In genomic region chr7:139737221-139738100, GRCh38 we compare ENCODE assay signal across 10 cellular contexts. TPM values are rescaled to one million over a fixed set of nuclear protein-coding genes. Genes with fewer than 3 reads are reported as not detected.
DNase-seq lines count a peak whose midpoint lies in the region; ATAC-seq, FAIRE-seq and TF ChIP-seq lines count a peak whose summit lies in the region.
"Had no signal": no experiment of that assay in that cellular context is flagged by ENCODE, and none has a peak within 500 bp of the region (broad histone marks: within the 10 kb centered on the region; RNA-seq: fewer than 3 reads in every experiment).

No MANE protein-coding gene starts in this region.

- WGBS in endodermal cell (ENCODE audit: insufficient coverage in 1 of 2, insufficient read length in 1 of 2), 2 experiments, result 92 to 94% methylated on average over 5 to 10 of the region's 10 CpGs

- DNase-seq in EH (ENCODE audit: low read depth) (peak; percentile 31), Peyer's patch (peak in 2 of 3 donors; percentile 53 to 65), endodermal cell (peak; percentile 36), osteoblast (ENCODE audit: insufficient read length, low spot score, missing footprints) (no peak), A673 (ENCODE audit: low spot score) (no peak), NCI-H1436 (lab: John Stamatoyannopoulos, UW) (no peak), GM19239 (ENCODE audit: insufficient read length, low spot score) (no peak)
- DNase-seq: NCI-H1092, T1000 had no signal

- H3K27me3 Mint-ChIP-seq in endodermal cell (ENCODE audit: insufficient read depth), result no peaks in the 10 kb centered on the region

- H3K27me3 ChIP-seq in Peyer's patch (no peaks in the 10 kb centered on the region), endodermal cell (ENCODE audit: control insufficient read depth, insufficient read depth, low read length, poor library complexity, severe bottlenecking) (no peaks in the 10 kb centered on the region), osteoblast (ENCODE audit: insufficient read depth, low read length) (no peaks in the 10 kb centered on the region), A673 (replicated peaks; ENCODE audit: insufficient read depth, low read depth, low read length, poor library complexity) (no peaks in the 10 kb centered on the region)

- ATAC-seq in GM18520 (IDR thresholded peaks at IDR 0.05; ENCODE audit: unreplicated experiment), result no peak

- no peaks in the 10 kb centered on the region for H3K9me3 ChIP-seq in Peyer's patch
- peaks cover 6% of the 10 kb centered on the region for H3K9me3 ChIP-seq in endodermal cell (ENCODE audit: control insufficient read depth, low read length)
- H3K9me3 ChIP-seq in osteoblast (ENCODE audit: low read depth, low read length), result no peaks in the 10 kb centered on the region
- H3K9me3 ChIP-seq in A673 (ENCODE audit: low read depth, low read length, poor library complexity, severe bottlenecking), result no peaks in the 10 kb centered on the region

- no peak overlapping the region for H3K4me3 Mint-ChIP-seq in endodermal cell

- H4K20me1 ChIP-seq in osteoblast (ENCODE audit: insufficient read depth, low read length), result peaks cover 12% of the 10 kb centered on the region

- H3K4me2 ChIP-seq in osteoblast (ENCODE audit: insufficient read depth, low read length), result peak overlapping the region; percentile 56

- TF ChIP-seq POLR2A in Peyer's patch (IDR thresholded peaks at IDR 0.05), result no peak

- no peak overlapping the region for H3K9ac ChIP-seq in endodermal cell (ENCODE audit: extremely low read depth, low read length, poor library complexity, severe bottlenecking)

- POLR2A ChIA-PET in A673 (lab: Charles Lee; ENCODE audit: low non-redundant PET), result no interaction called here

- intact Hi-C loops in A673 (cut with micrococcal nuclease; ENCODE audit: unreplicated experiment), result no loop called here

- H3K4me1 Mint-ChIP-seq in endodermal cell, result peaks cover 20% of the 10 kb centered on the region

- H3K79me2 ChIP-seq in osteoblast (ENCODE audit: insufficient read depth, low read length), result peaks cover 87% of the 10 kb centered on the region

- H2AFZ ChIP-seq in osteoblast (ENCODE audit: low read length), result no peak overlapping the region

- H3K36me3 Mint-ChIP-seq in endodermal cell (ENCODE audit: low read depth), result peaks cover 15% of the 10 kb centered on the region

- CTCF ChIA-PET in A673 (lab: Charles Lee), result no interaction called here

- peaks cover 4% of the 10 kb centered on the region for H3K9me3 Mint-ChIP-seq in endodermal cell

- H3K4me3 ChIP-seq in Peyer's patch (no peak overlapping the region), endodermal cell (ENCODE audit: low read length) (no peak overlapping the region), osteoblast (ENCODE audit: insufficient read depth, low read length) (peak overlapping the region; percentile 7), A673 (ENCODE audit: low read depth, low read length, poor library complexity, severe bottlenecking) (no peak overlapping the region)

- BruUV-seq in A673 (replicated peaks; lab: Mats Ljungman, UMichigan), result no TSS peak

- H3K27ac ChIP-seq in Peyer's patch, result peak overlapping the region; percentile 2 to 58 (median 32)
- H3K27ac ChIP-seq in endodermal cell (ENCODE audit: low read depth, low read length), result no peak overlapping the region
- peak overlapping the region; percentile 99 for H3K27ac ChIP-seq in osteoblast (ENCODE audit: low read depth, low read length)
- H3K27ac ChIP-seq in A673 (ENCODE audit: low read depth, low read length, poor library complexity, severe bottlenecking), result no peak overlapping the region

- no peak overlapping the region for H3K27ac Mint-ChIP-seq in endodermal cell

- no peaks in the 10 kb centered on the region for H3K36me3 ChIP-seq in Peyer's patch
- H3K36me3 ChIP-seq in endodermal cell (ENCODE audit: control insufficient read depth, insufficient read depth, low read length), result peaks cover 21% of the 10 kb centered on the region
- peaks cover 4% of the 10 kb centered on the region for H3K36me3 ChIP-seq in osteoblast (ENCODE audit: insufficient read depth, low read length)
- H3K36me3 ChIP-seq in A673 (ENCODE audit: insufficient read depth, low read length, poor library complexity, severe bottlenecking), result no peaks in the 10 kb centered on the region

- TF ChIP-seq CTCF in Peyer's patch (IDR thresholded peaks at IDR 0.05), result no peak
- no peak for TF ChIP-seq CTCF in endodermal cell (conservative IDR thresholded peaks at IDR 0.05)
- TF ChIP-seq CTCF in osteoblast (IDR thresholded peaks at IDR 0.05; ENCODE audit: extremely low read depth, low read depth, low read length), result no peak
- TF ChIP-seq CTCF in A673 (conservative IDR thresholded peaks at IDR 0.05; ENCODE audit: low read depth, low read length), result no peak

- no peak for FAIRE-seq in GM19239 (lab: Jason Lieb, UNC)

- H3K4me1 ChIP-seq in Peyer's patch, result peaks cover 0 to 39% (median 5%) of the 10 kb centered on the region in 4 donors
- H3K4me1 ChIP-seq in endodermal cell (ENCODE audit: control insufficient read depth, insufficient read depth, low read length), result peaks cover 6% of the 10 kb centered on the region
- peaks cover 75% of the 10 kb centered on the region for H3K4me1 ChIP-seq in osteoblast (ENCODE audit: insufficient read depth, low read length)
- H3K4me1 ChIP-seq in A673 (ENCODE audit: insufficient read depth, low read length, poor library complexity, severe bottlenecking), result peaks cover 10% of the 10 kb centered on the region

RNA-seq across cellular contexts. Expression of gene HIPK2, which starts 40.3 kb away (rescaled TPM):
- 10 to 100 TPM; 16.6 to 60.2 (median 35.1) TPM for total RNA-seq in Peyer's patch
- total RNA-seq in endodermal cell, result 100 to 1,000 TPM in 1 of 2 donors, 10 to 100 TPM in 1; 95.1 to 125 TPM
- polyA plus RNA-seq in endodermal cell (2013, experiment 1 of 2), result 32.0 TPM
- polyA plus RNA-seq in endodermal cell (2013, experiment 2 of 2), result 35.9 TPM
- 12.7 and 13.3 TPM in 2 replicates for total RNA-seq in osteoblast
- 30.7 and 32.4 TPM in 2 replicates for total RNA-seq in A673 (2021)

Comparison
In these comparisons a context has a peak if more than half of its experiments do, and no peak if none do; other contexts are left out.
1. DNase-seq: peak in EH (single experiment), Peyer's patch (2 of 3) and endodermal cell (single experiment); none in osteoblast (single experiment), A673 (single experiment), NCI-H1436 (single experiment) and GM19239 (single experiment).
2. H3K27ac ChIP-seq: peak in Peyer's patch (4 of 4) and osteoblast (single experiment); none in endodermal cell (single experiment) and A673 (single experiment).